10 cellular contexts compared by ENCODE assay signal in the genomic region with DNA sequence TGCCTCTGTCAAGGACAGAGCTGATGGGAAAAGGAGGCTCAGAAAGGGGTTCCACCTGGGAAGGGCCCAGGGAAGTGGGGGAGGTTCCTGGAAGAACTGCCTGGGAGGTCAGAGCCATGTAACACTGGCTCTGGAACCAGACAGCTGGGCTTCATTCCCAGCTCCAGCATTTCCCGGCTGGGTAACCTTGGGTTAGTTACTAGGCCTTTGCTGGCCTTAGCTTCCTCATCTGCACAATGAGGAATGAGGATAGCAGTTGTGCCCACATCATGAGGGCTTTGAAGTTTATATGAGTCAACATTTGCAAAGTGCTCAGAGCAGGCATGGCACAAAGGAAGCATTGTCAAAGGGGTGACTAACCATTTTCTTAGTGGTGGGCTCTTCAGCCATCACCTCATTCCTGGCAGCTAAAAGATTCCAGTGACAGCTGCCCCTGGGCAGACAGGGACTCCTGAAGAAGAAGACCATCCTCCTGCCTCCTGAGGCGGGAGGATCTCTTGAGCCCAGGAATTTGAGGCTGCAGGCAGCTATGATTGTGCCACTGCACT. TPM values are rescaled to one million over a fixed set of nuclear protein-coding genes. Genes with fewer than 3 reads are reported as not detected.
A peak's percentile ranks its signal among the peaks of the same experiment; 100 is the strongest.
DNase-seq lines count a peak whose midpoint lies in the region; ATAC-seq and TF ChIP-seq lines count a peak whose summit lies in the region.
"Had no signal": no experiment of that assay in that cellular context is flagged by ENCODE, and none has a peak within 500 bp of the region (broad histone marks: within the 10 kb centered on the region; RNA-seq: fewer than 3 reads in every experiment).

No MANE protein-coding gene starts in this region.

- H3K36me3 Mint-ChIP-seq in activated T-cell treated with anti-CD3 and anti-CD28 coated beads, Interleukin-2, amount 50 U/mL, for 24 hours (ENCODE audit: low read depth) = peaks cover 29% of the 10 kb centered on the region

- no peak for TF ChIP-seq POLR2A in suprapubic skin (IDR thresholded peaks at IDR 0.05)

- H3K4me1 Mint-ChIP-seq in activated T-cell treated with anti-CD3 and anti-CD28 coated beads, Interleukin-2, amount 50 U/mL, for 24 hours (ENCODE audit: low read depth) = peaks cover 67% of the 10 kb centered on the region

- no peaks in the 10 kb centered on the region for H3K27me3 Mint-ChIP-seq in activated T-cell treated with anti-CD3 and anti-CD28 coated beads, Interleukin-2, amount 50 U/mL, for 24 hours

- 60% methylated on average over 2 of the region's 2 CpGs for whole genome bisulfite sequencing in suprapubic skin

- H3K36me3 ChIP-seq in kidney epithelial cell (ENCODE audit: control insufficient read depth, insufficient read depth, low read length) (no peaks in the 10 kb centered on the region), suprapubic skin (peaks cover 15% of the 10 kb centered on the region)

- TF ChIP-seq CTCF in kidney epithelial cell (IDR thresholded peaks at IDR 0.05; ENCODE audit: insufficient read depth, low read length, poor library complexity, severe bottlenecking) (no peak), suprapubic skin (IDR thresholded peaks at IDR 0.05) (no peak)

- no peaks in the 10 kb centered on the region for H3K9me3 Mint-ChIP-seq in activated T-cell treated with anti-CD3 and anti-CD28 coated beads, Interleukin-2, amount 50 U/mL, for 24 hours

- peak; percentile 32 for DNase-seq in activated CD4-positive, alpha-beta T cell treated with anti-CD3 and anti-CD28 coated beads for 48 hours
- no peak for DNase-seq in activated CD4-positive, alpha-beta T cell treated with anti-CD3 and anti-CD28 coated beads, Interleukin-2, amount 50 U/mL, for 48 hours
- DNase-seq in activated T-cell treated with anti-CD3 and anti-CD28 coated beads, Interleukin-2, amount 50 U/mL, for 24 hours = peak; percentile 38
- DNase-seq in kidney epithelial cell (ENCODE audit: low read depth) (peak; percentile 95), suprapubic skin (ENCODE audit: low spot score in 2 of 2) (no peak), HuH-7 (ENCODE audit: low spot score) (no peak), NCI-H2107 (lab: John Stamatoyannopoulos, UW) (no peak)
- DNase-seq: NCI-H2029 had no signal

- no peak for ATAC-seq in GM19452 (IDR thresholded peaks at IDR 0.05; ENCODE audit: unreplicated experiment)

- H3K4me3 ChIP-seq in kidney epithelial cell (ENCODE audit: low read depth, low read length) = no peak overlapping the region
- H3K4me3 ChIP-seq in suprapubic skin = no peak overlapping the region
- H3K4me3 ChIP-seq: thoracic aorta had no signal

- peak overlapping the region; percentile 83 for H3K27ac ChIP-seq in suprapubic skin

- peak overlapping the region; percentile 88 for H3K4me3 Mint-ChIP-seq in activated T-cell treated with anti-CD3 and anti-CD28 coated beads, Interleukin-2, amount 50 U/mL, for 24 hours

- TF ChIP-seq EP300 in suprapubic skin (IDR thresholded peaks at IDR 0.05) = no peak

- H3K27ac Mint-ChIP-seq in activated T-cell treated with anti-CD3 and anti-CD28 coated beads, Interleukin-2, amount 50 U/mL, for 24 hours = peak overlapping the region; percentile 99

- H3K9me3 ChIP-seq in suprapubic skin = no peaks in the 10 kb centered on the region
- H3K9me3 ChIP-seq: thoracic aorta had no signal

- H3K4me1 ChIP-seq in suprapubic skin = peaks cover 47% of the 10 kb centered on the region

- no peaks in the 10 kb centered on the region for H3K27me3 ChIP-seq in kidney epithelial cell (ENCODE audit: control insufficient read depth, insufficient read depth, low read length)
- no peaks in the 10 kb centered on the region for H3K27me3 ChIP-seq in suprapubic skin

RNA-seq across cellular contexts. Expression of gene DNAJB1, which starts 1.7 kb away (rescaled TPM):
- total RNA-seq in kidney epithelial cell = 58.1 and 64.7 TPM in 2 replicates
- 100 to 1,000 TPM in 3 of 4 donors, 10 to 100 TPM in 1; 54.5 to 197 (median 145) TPM for total RNA-seq in suprapubic skin

RNA-seq across cellular contexts. Expression of gene TECR, which starts 9.5 kb away (rescaled TPM):
- total RNA-seq in kidney epithelial cell = 52.8 and 55.0 TPM in 2 replicates
- total RNA-seq in suprapubic skin = 100 to 1,000 TPM; 111 to 176 (median 150) TPM

RNA-seq across cellular contexts. Expression of gene GIPC1, which starts 24.0 kb away (rescaled TPM):
- 188 and 222 TPM in 2 replicates for total RNA-seq in kidney epithelial cell
- 100 to 1,000 TPM in 3 of 4 donors, 10 to 100 TPM in 1; 85.8 to 111 (median 105) TPM for total RNA-seq in suprapubic skin

RNA-seq across cellular contexts. Expression of gene PTGER1, which starts 44.8 kb away (rescaled TPM):
- total RNA-seq in kidney epithelial cell (5.5 and 6.9 TPM in 2 replicates), suprapubic skin (under 1 TPM in 1 of 4 donors, not detected in 3; 0.47 TPM)

RNA-seq across cellular contexts. Expression of gene NDUFB7, which starts 51.9 kb away (rescaled TPM):
- total RNA-seq in kidney epithelial cell (350 and 363 TPM in 2 replicates), suprapubic skin (100 to 1,000 TPM; 196 to 394 (median 340) TPM)

Comparison
In these comparisons a context has a peak if more than half of its experiments do, and no peak if none do; other contexts are left out.
1. DNase-seq: peak in activated CD4-positive, alpha-beta T cell treated with anti-CD3 and anti-CD28 coated beads for 48 hours (single experiment), activated T-cell treated with anti-CD3 and anti-CD28 coated beads, Interleukin-2, amount 50 U/mL, for 24 hours (single experiment) and kidney epithelial cell (single experiment); none in activated CD4-positive, alpha-beta T cell treated with anti-CD3 and anti-CD28 coated beads, Interleukin-2, amount 50 U/mL, for 48 hours (0 of 2), suprapubic skin (0 of 2), HuH-7 (single experiment) and NCI-H2107 (single experiment).